ENCODE assay signal across 8 cellular contexts in genomic region chr1:58785424-58786058, GRCh38. TPM values are rescaled to one million over a fixed set of nuclear protein-coding genes. Genes with fewer than 3 reads are reported as not detected.
DNase-seq lines count a peak whose midpoint lies in the region; ATAC-seq and TF ChIP-seq lines count a peak whose summit lies in the region.

No MANE protein-coding gene starts in this region.

- no peaks in the 10 kb centered on the region for H3K27me3 ChIP-seq in CD4-positive, CD25-positive, alpha-beta regulatory T cell (ENCODE audit: control insufficient read depth, insufficient read depth, low read length)
- H3K27me3 ChIP-seq in mammary epithelial cell (ENCODE audit: insufficient read depth, low read length), result no peaks in the 10 kb centered on the region
- H3K27me3 ChIP-seq in layer of hippocampus (ENCODE audit: control insufficient read depth, insufficient read depth, low read length), result no peaks in the 10 kb centered on the region

- H3K36me3 Mint-ChIP-seq in CD4-positive, CD25-positive, alpha-beta regulatory T cell, result peaks cover 9% of the 10 kb centered on the region

- WGBS in mammary epithelial cell (ENCODE audit: low coverage, missing lambda C conversion rate), result 0% methylated on average over 5 of the region's 14 CpGs

- CTCF ChIA-PET in mammary epithelial cell (lab: Charles Lee; ENCODE audit: low non-redundant PET), result no interaction called here

- in situ Hi-C loops in mammary epithelial cell (cut with MboI; ENCODE audit: low sequenced_read_pairs in 2 of 2), result loop anchor here in 1 of 2 donors (5.0 to 10.0 kb wide), 4 partner anchors 59 to 512 kb away; partner anchors contain the start of gene FGGY

- H2AFZ ChIP-seq in mammary epithelial cell (ENCODE audit: low read depth, low read length), result peak overlapping the region; percentile 59

- peaks cover 33% of the 10 kb centered on the region for H3K79me2 ChIP-seq in mammary epithelial cell (ENCODE audit: insufficient read depth, low read length)

- H3K27me3 Mint-ChIP-seq in CD4-positive, CD25-positive, alpha-beta regulatory T cell, result peaks cover 30% of the 10 kb centered on the region

- H3K9ac ChIP-seq in mammary epithelial cell (ENCODE audit: insufficient read depth, low read length), result peak overlapping the region; percentile 99

- H3K4me3 ChIP-seq in CD4-positive, CD25-positive, alpha-beta regulatory T cell (ENCODE audit: low read depth, low read length), result peak overlapping the region; percentile 68
- H3K4me3 ChIP-seq in mammary epithelial cell (replicated peaks in 1 of 3; ENCODE audit: insufficient read depth in 1 of 3, low read depth in 2 of 3, low read length in 3 of 3), result peak overlapping the region; percentile 62 to 84 (median 82)

- H3K4me1 Mint-ChIP-seq in CD4-positive, CD25-positive, alpha-beta regulatory T cell, result peaks cover 6 to 34% (median 20%) of the 10 kb centered on the region in 4 donors

- dilution Hi-C loops in mammary epithelial cell (cut with HindIII; ENCODE audit: low sequenced_read_pairs), result loop anchor here (5.0 kb wide), 5 partner anchors 37 to 372 kb away; no protein-coding TSS in a partner anchor

- peaks cover 0 to 3% of the 10 kb centered on the region in 2 experiments for H3K9me3 ChIP-seq in CD4-positive, CD25-positive, alpha-beta regulatory T cell (ENCODE audit: control insufficient read depth in 2 of 2, low read length in 2 of 2)
- H3K9me3 ChIP-seq in mammary epithelial cell (replicated peaks; ENCODE audit: insufficient read depth, low read length), result no peaks in the 10 kb centered on the region

- H3K27ac Mint-ChIP-seq in CD4-positive, CD25-positive, alpha-beta regulatory T cell, result peak overlapping the region; percentile 97 to 100 (median 98)

- intact Hi-C loops in mammary epithelial cell (cut with micrococcal nuclease), result loop anchor here (1.0 to 10.0 kb wide), 10 partner anchors 55 to 809 kb away; no protein-coding TSS in a partner anchor

- H3K4me3 Mint-ChIP-seq in CD4-positive, CD25-positive, alpha-beta regulatory T cell, result peak overlapping the region; percentile 91 to 98 (median 96)

- H3K4me1 ChIP-seq in CD4-positive, CD25-positive, alpha-beta regulatory T cell (ENCODE audit: control insufficient read depth, insufficient read depth, low read length, poor library complexity, severe bottlenecking), result peaks cover 32% of the 10 kb centered on the region
- peaks cover 13% of the 10 kb centered on the region for H3K4me1 ChIP-seq in mammary epithelial cell (ENCODE audit: insufficient read depth, low read length)

- BruUV-seq in mammary epithelial cell (replicated peaks; lab: Mats Ljungman, UMichigan), result no TSS peak

- TF ChIP-seq CTCF in mammary epithelial cell (conservative IDR thresholded peaks at IDR 0.05 in 1 of 2, IDR thresholded peaks at IDR 0.05 in 1 of 2; ENCODE audit: extremely low read depth in 1 of 2, insufficient read depth in 1 of 2, low read depth in 1 of 2, low read length in 2 of 2), result no peak

- peak overlapping the region; percentile 94 for H3K4me2 ChIP-seq in mammary epithelial cell (ENCODE audit: insufficient read depth, low read depth, low read length)

- H3K36me3 ChIP-seq in CD4-positive, CD25-positive, alpha-beta regulatory T cell (ENCODE audit: control insufficient read depth, insufficient read depth, low read length), result no peaks in the 10 kb centered on the region
- H3K36me3 ChIP-seq in mammary epithelial cell (ENCODE audit: insufficient read depth, low read length), result peaks cover 3% of the 10 kb centered on the region

- ATAC-seq in CD4-positive, CD25-positive, alpha-beta regulatory T cell (ENCODE audit: low read depth in 2 of 2), result no peak

- H4K20me1 ChIP-seq in mammary epithelial cell (ENCODE audit: insufficient read depth, low read length), result peaks cover 14% of the 10 kb centered on the region

- peak; percentile 18 to 53 (median 28) for DNase-seq in CD4-positive, CD25-positive, alpha-beta regulatory T cell
- DNase-seq in LoVo (ENCODE audit: low spot score) (peak; percentile 20), SW480 (ENCODE audit: low spot score) (peak; percentile 69), mammary epithelial cell (peak; percentile 90), dedifferentiated amniotic fluid mesenchymal stem cell (ENCODE audit: extremely low spot score) (no peak), GM19240 (ENCODE audit: insufficient read length, low spot score) (no peak)
- peak; percentile 28 to 34 for DNase-seq in stimulated activated CD4-positive, alpha-beta T cell treated with anti-CD3 and anti-CD28 coated beads, Interleukin-2, amount 100 ng/mL, for 24 hours

- peak overlapping the region; percentile 99 for H3K27ac ChIP-seq in CD4-positive, CD25-positive, alpha-beta regulatory T cell (ENCODE audit: insufficient read depth, low read length, poor library complexity, severe bottlenecking)
- H3K27ac ChIP-seq in mammary epithelial cell (ENCODE audit: insufficient read depth, low read depth, low read length) (peak overlapping the region; percentile 98), layer of hippocampus (ENCODE audit: low read depth, low read length) (peak overlapping the region; percentile 99)

- H3K9me3 Mint-ChIP-seq in CD4-positive, CD25-positive, alpha-beta regulatory T cell, result peaks cover 0 to 8% (median 2%) of the 10 kb centered on the region in 7 donors

RNA-seq across cellular contexts. Expression of gene JUN, which starts 1.7 kb away (rescaled TPM):
- 1,538 TPM for total RNA-seq in CD4-positive, CD25-positive, alpha-beta regulatory T cell
- polyA plus RNA-seq in CD4-positive, CD25-positive, alpha-beta regulatory T cell, result 10 to 100 TPM; 41.3 to 73.3 (median 48.6) TPM
- 10 to 100 TPM; 61.1 to 78.7 TPM for total RNA-seq in mammary epithelial cell
- polyA plus RNA-seq in mammary epithelial cell, result 24.6 TPM
- polyA minus RNA-seq in mammary epithelial cell, result 25.1 TPM

Comparison
In these comparisons a context has a peak if more than half of its experiments do, and no peak if none do; other contexts are left out.
1. DNase-seq: peak in CD4-positive, CD25-positive, alpha-beta regulatory T cell (3 of 3), LoVo (single experiment), SW480 (single experiment), mammary epithelial cell (single experiment) and stimulated activated CD4-positive, alpha-beta T cell treated with anti-CD3 and anti-CD28 coated beads, Interleukin-2, amount 100 ng/mL, for 24 hours (2 of 2); none in dedifferentiated amniotic fluid mesenchymal stem cell (single experiment) and GM19240 (single experiment).
2. RNA of gene JUN, which starts 1.7 kb away (total RNA-seq): 1,538 TPM in CD4-positive, CD25-positive, alpha-beta regulatory T cell (single experiment); 61.1 to 78.7 TPM in mammary epithelial cell; every median in the first group is over 10 times any median in the second.
3. Peak in every context shown above with its lines, with median percentiles within 50 percentile points of each other: H3K27ac ChIP-seq.